In genomic region chr14:81516941-81517797, GRCh38 we compare ENCODE assay signal across 10 cellular contexts. TPM values are rescaled to one million over a fixed set of nuclear protein-coding genes. Genes with fewer than 3 reads are reported as not detected.
DNase-seq lines count a peak whose midpoint lies in the region; ATAC-seq, FAIRE-seq and TF ChIP-seq lines count a peak whose summit lies in the region.
"Had no signal": no experiment of that assay in that cellular context is flagged by ENCODE, and none has a peak within 500 bp of the region (broad histone marks: within the 10 kb centered on the region; RNA-seq: fewer than 3 reads in every experiment).

No MANE protein-coding gene starts in this region.

- ATAC-seq in GM18868 (IDR thresholded peaks at IDR 0.05; ENCODE audit: unreplicated experiment), result no peak

- H3K56ac ChIP-seq in H1 (replicated peaks; ENCODE audit: insufficient read length, low read depth, low read length), result no peak overlapping the region

- no peaks in the 10 kb centered on the region for H3K9me3 ChIP-seq in H1 (ENCODE audit: insufficient read depth in 2 of 2, low read depth in 1 of 2, low read length in 1 of 2)
- H3K9me3 ChIP-seq in liver (ENCODE audit: control insufficient read depth in 4 of 4, low read length in 3 of 4), result no peaks in the 10 kb centered on the region
- no peaks in the 10 kb centered on the region for H3K9me3 ChIP-seq in smooth muscle cell (replicated peaks; ENCODE audit: low read depth)
- H3K9me3 ChIP-seq in effector memory CD4-positive, alpha-beta T cell (ENCODE audit: control insufficient read depth, low read length), result no peaks in the 10 kb centered on the region

- H3K23ac ChIP-seq in H1 (ENCODE audit: insufficient read length), result no peak overlapping the region

- POLR2A ChIA-PET in H1 (lab: Charles Lee; ENCODE audit: partially characterized antibody), result interaction anchor here (0.7 to 1.1 kb wide), 2 partner anchors 1025 to 1563 kb away, joined by 3 to 4 read pairs; no protein-coding TSS in a partner anchor

- no peak overlapping the region for H3K4ac ChIP-seq in H1 (replicated peaks; ENCODE audit: insufficient read length, low read depth, low read length)

- H2BK12ac ChIP-seq in H1 (ENCODE audit: low read depth, low read length), result no peak overlapping the region

- H4K20me1 ChIP-seq in H1 (replicated peaks in 1 of 2; ENCODE audit: control insufficient read depth in 1 of 2, insufficient read depth in 2 of 2, low read length in 2 of 2), result no peaks in the 10 kb centered on the region
- peaks cover 21% of the 10 kb centered on the region for H4K20me1 ChIP-seq in smooth muscle cell (ENCODE audit: low read depth)

- H3F3A ChIP-seq in smooth muscle cell (ENCODE audit: low read depth), result no peaks in the 10 kb centered on the region

- H2BK5ac ChIP-seq in H1 (ENCODE audit: low read depth, low read length), result no peak overlapping the region

- H4K8ac ChIP-seq in H1 (ENCODE audit: extremely low read depth, insufficient read depth, low read length), result no peak overlapping the region

- H3K4me3 ChIP-seq in HL-60 (replicated peaks; ENCODE audit: insufficient read depth, low read length) (no peak overlapping the region), H1 (ENCODE audit: extremely low read depth in 1 of 4, insufficient read depth in 2 of 4, low read depth in 3 of 4, low read length in 4 of 4) (no peak overlapping the region), liver (ENCODE audit: low read depth in 1 of 3, low read length in 3 of 3) (peak overlapping the region in 1 of 3 donors; percentile 15), smooth muscle cell (no peak overlapping the region)
- no peak overlapping the region for H3K4me3 ChIP-seq in effector memory CD4-positive, alpha-beta T cell (ENCODE audit: insufficient read depth, low read depth, low read length, poor library complexity, severe bottlenecking)

- H3K27ac ChIP-seq in HL-60 (replicated peaks), result 0 out of 2 replicates have a peak overlapping the region, but pooled peaks have one; percentile 1
- H3K27ac ChIP-seq in H1 (ENCODE audit: low read depth, low read length), result no peak overlapping the region; the same call in 1 of the 2 replicates
- H3K27ac ChIP-seq in liver (ENCODE audit: low read depth in 1 of 2, low read length in 2 of 2), result peak overlapping the region; percentile 77 to 86
- peak overlapping the region; percentile 20 for H3K27ac ChIP-seq in smooth muscle cell (ENCODE audit: low read depth)
- H3K27ac ChIP-seq in effector memory CD4-positive, alpha-beta T cell (ENCODE audit: insufficient read depth, low read length, poor library complexity, severe bottlenecking), result no peak overlapping the region

- no peak for FAIRE-seq in H1 (lab: Jason Lieb, UNC)
- FAIRE-seq in GM12891 (lab: Jason Lieb, UNC), result no peak

- no peak overlapping the region for H4K5ac ChIP-seq in H1 (ENCODE audit: insufficient read length, low read depth, low read length)

- H3K4me1 ChIP-seq in H1 (replicated peaks in 1 of 4; ENCODE audit: control insufficient read depth in 3 of 4, insufficient read depth in 4 of 4, low read length in 3 of 4) (peaks cover 0 to 2% (median 0%) of the 10 kb centered on the region in 4 experiments; a peak in 1 of 7 replicates), liver (ENCODE audit: control insufficient read depth in 4 of 4, insufficient read depth in 4 of 4, low read length in 3 of 4) (peaks cover 23 to 55% (median 37%) of the 10 kb centered on the region in 4 donors), smooth muscle cell (ENCODE audit: low read depth) (peaks cover 11% of the 10 kb centered on the region)
- H3K4me1 ChIP-seq in effector memory CD4-positive, alpha-beta T cell (ENCODE audit: control insufficient read depth, insufficient read depth, low read length, poor library complexity, severe bottlenecking), result peaks cover 11% of the 10 kb centered on the region

- H2BK120ac ChIP-seq in H1 (replicated peaks; ENCODE audit: low read depth, low read length), result no peak overlapping the region

- no peak for TF ChIP-seq RAD21 in H1 (IDR thresholded peaks at IDR 0.05 in 1 of 2, conservative IDR thresholded peaks at IDR 0.05 in 1 of 2; ENCODE audit: low read depth in 2 of 2, low read length in 2 of 2)
- peak; percentile 35 to 53 for TF ChIP-seq RAD21 in liver (IDR thresholded peaks at IDR 0.05)

- H3K14ac ChIP-seq in H1 (ENCODE audit: insufficient read length), result no peak overlapping the region

- H4K91ac ChIP-seq in H1 (replicated peaks; ENCODE audit: insufficient read length, low read length), result no peak overlapping the region

- H2BK15ac ChIP-seq in H1 (ENCODE audit: low read length), result no peak overlapping the region

- no peaks in the 10 kb centered on the region for H3K79me1 ChIP-seq in H1 (ENCODE audit: low read depth, low read length)

- H3K36me3 ChIP-seq in H1 (ENCODE audit: control insufficient read depth in 2 of 4, insufficient read depth in 4 of 4, low read length in 3 of 4) (no peaks in the 10 kb centered on the region; a peak in 3 of 8 replicates), liver (ENCODE audit: control insufficient read depth in 4 of 4, insufficient read depth in 3 of 4, low read depth in 1 of 4, low read length in 3 of 4) (peaks cover 0 to 17% (median 4%) of the 10 kb centered on the region in 4 donors), smooth muscle cell (ENCODE audit: low read depth) (no peaks in the 10 kb centered on the region)
- H3K36me3 ChIP-seq in effector memory CD4-positive, alpha-beta T cell (ENCODE audit: control insufficient read depth, insufficient read depth, low read length), result peaks cover 11% of the 10 kb centered on the region

- 64% methylated on average over 2 of the region's 2 CpGs; no CpG with 5 or more reads in 1 of the 2 experiments for WGBS in H1 (ENCODE audit: extremely low coverage in 1 of 2, insufficient coverage in 1 of 2, insufficient read length in 1 of 2, insufficient replicate concordance in 2 of 2, low coverage in 1 of 2, low lambda C conversion rate in 2 of 2, missing lambda C conversion rate in 1 of 2), 2 experiments
- WGBS in liver, result 22% methylated on average over 2 of the region's 2 CpGs
- 46% methylated on average over 2 of the region's 2 CpGs for WGBS in smooth muscle cell (ENCODE audit: low lambda C conversion rate)

- no peak for DNase-seq in HL-60 (ENCODE audit: low read depth in 1 of 2, low spot score in 1 of 2)
- no peak for DNase-seq in H1 (ENCODE audit: low read depth in 1 of 2, low spot score in 2 of 2)
- DNase-seq in smooth muscle cell (lab: John Stamatoyannopoulos, UW; ENCODE audit: unreplicated experiment), result no peak
- DNase-seq in effector memory CD4-positive, alpha-beta T cell, result no peak
- DNase-seq in GM12891 (ENCODE audit: insufficient read length, low spot score), result no peak
- no peak for DNase-seq in GM10266 (ENCODE audit: extremely low spot score)
- DNase-seq: activated naive CD8-positive, alpha-beta T cell treated with anti-CD3 and anti-CD28 coated beads, Interleukin-2, amount 10 ng/mL, durations not matched to agents 7 days and 5 days; NCI-H526 treated with DMSO at 0.1 percent for 48 hours had no signal

- no peak overlapping the region for H3K18ac ChIP-seq in H1 (ENCODE audit: extremely low read depth, low read length)

- H3K9ac ChIP-seq in H1 (replicated peaks in 1 of 4; ENCODE audit: extremely low read depth in 1 of 4, low read depth in 3 of 4, low read length in 3 of 4), result peak overlapping the region in 1 of 4 experiments; percentile 34; a peak in 2 of 7 replicates
- peak overlapping the region; percentile 59 to 83 for H3K9ac ChIP-seq in liver (ENCODE audit: low read depth in 1 of 2, low read length in 2 of 2)
- H3K9ac ChIP-seq in smooth muscle cell (ENCODE audit: low read depth), result peak overlapping the region; percentile 35

- no peak for TF ChIP-seq POLR2A in H1 (IDR thresholded peaks at IDR 0.05; ENCODE audit: control extremely low read depth in 1 of 2, low read depth in 2 of 2, low read length in 2 of 2)
- TF ChIP-seq POLR2A in GM12891 (IDR thresholded peaks at IDR 0.05; ENCODE audit: low read depth, low read length), result no peak

- H2BK20ac ChIP-seq in H1 (ENCODE audit: low read length), result no peak overlapping the region

- no peak overlapping the region for H2AFZ ChIP-seq in H1 (ENCODE audit: low read length)
- H2AFZ ChIP-seq in smooth muscle cell (ENCODE audit: low read depth), result no peak overlapping the region

- no peak overlapping the region for H3K4me2 ChIP-seq in H1 (ENCODE audit: insufficient read depth in 1 of 2, low read depth in 2 of 2, low read length in 2 of 2)
- H3K4me2 ChIP-seq in smooth muscle cell, result peak overlapping the region; percentile 47

- CTCF ChIA-PET in H1 (lab: Charles Lee; ENCODE audit: partially characterized antibody), result interaction anchor here (0.9 to 1.6 kb wide), 2 partner anchors 14 to 49 kb away, joined by 4 to 5 read pairs; no protein-coding TSS in a partner anchor

- H3K79me2 ChIP-seq in H1 (ENCODE audit: control insufficient read depth in 1 of 2, insufficient read depth in 2 of 2, low read length in 2 of 2) (no peaks in the 10 kb centered on the region), smooth muscle cell (ENCODE audit: low read depth) (peaks cover 12% of the 10 kb centered on the region)

- no peaks in the 10 kb centered on the region for H3K23me2 ChIP-seq in H1 (ENCODE audit: low read depth, low read length)

- TF ChIP-seq EP300 in H1 (IDR thresholded peaks at IDR 0.05; ENCODE audit: borderline replicate concordance in 1 of 2, low read depth in 2 of 2, low read length in 2 of 2), result no peak

- TF ChIP-seq CTCF in HL-60 (IDR thresholded peaks at IDR 0.05; ENCODE audit: insufficient read depth, low read length) (no peak), H1 (IDR thresholded peaks at IDR 0.05; ENCODE audit: control extremely low read depth in 1 of 3, insufficient read depth in 1 of 3, low read depth in 1 of 3, low read length in 3 of 3) (no peak), liver (IDR thresholded peaks at IDR 0.05; ENCODE audit: low read depth, low read length, missing input control) (no peak), smooth muscle cell (IDR thresholded peaks at IDR 0.05; ENCODE audit: borderline replicate concordance, insufficient read depth, poor library complexity, severe bottlenecking) (no peak), GM10266 (IDR thresholded peaks at IDR 0.05; ENCODE audit: control insufficient read depth, insufficient read depth, low read depth, missing control alignments) (no peak)

- H3K27me3 ChIP-seq in HL-60 (ENCODE audit: insufficient read depth, poor library complexity, severe bottlenecking), result no peaks in the 10 kb centered on the region
- no peaks in the 10 kb centered on the region for H3K27me3 ChIP-seq in H1 (replicated peaks in 1 of 4; ENCODE audit: control insufficient read depth in 3 of 4, extremely low read depth in 1 of 4, insufficient read depth in 3 of 4, low read length in 3 of 4)
- no peaks in the 10 kb centered on the region for H3K27me3 ChIP-seq in liver (ENCODE audit: control insufficient read depth in 4 of 4, insufficient read depth in 4 of 4, low read length in 3 of 4)
- no peaks in the 10 kb centered on the region for H3K27me3 ChIP-seq in smooth muscle cell (ENCODE audit: low read depth)
- no peaks in the 10 kb centered on the region for H3K27me3 ChIP-seq in effector memory CD4-positive, alpha-beta T cell (replicated peaks; ENCODE audit: control insufficient read depth, insufficient read depth, low read length, poor library complexity, severe bottlenecking)

- H2AK5ac ChIP-seq in H1 (ENCODE audit: low read depth, low read length), result no peak overlapping the region

RNA-seq across cellular contexts. Expression of gene SEL1L, which starts 16.5 kb away (rescaled TPM):
- 34.9 and 35.5 TPM in 2 replicates for total RNA-seq in H1 (2021; fragmentation: NEBNext Ultra II Directional; extraction: Animal tissue kit (Norgen Biotek cat#: 25700))
- polyA plus RNA-seq in H1 (2011; rRNA removed) (3.5 and 4.3 TPM in 2 replicates), liver (10 to 100 TPM; 40.7 to 46.3 TPM), smooth muscle cell (35.2 and 36.8 TPM in 2 replicates)
- 5.0 TPM for polyA plus RNA-seq in H1 (2011; cell fraction: cytosol; rRNA removed)
- 10.6 TPM for polyA plus RNA-seq in H1 (2011; cell fraction: nucleus; rRNA removed)
- 7.6 to 12.7 TPM (median 10.0 TPM) in 4 replicates for polyA plus RNA-seq in H1 (2012, experiment 1 of 2)
- 0.54 TPM for polyA plus RNA-seq in H1 (2012, experiment 2 of 2)
- polyA plus RNA-seq in H1 (2013, experiment 1 of 2), result 20.7 TPM
- 19.5 TPM for polyA plus RNA-seq in H1 (2013, experiment 2 of 2)
- 19.3 and 21.3 TPM in 2 replicates for polyA minus RNA-seq in H1 (2011; rRNA and poly(A)+ RNA removed)
- 6.5 TPM for polyA minus RNA-seq in H1 (2011; cell fraction: cytosol; rRNA and poly(A)+ RNA removed)
- 26.6 TPM for polyA minus RNA-seq in H1 (2011; cell fraction: nucleus; rRNA and poly(A)+ RNA removed)
- total RNA-seq in liver (100 to 1,000 TPM in 1 of 2 donors, 10 to 100 TPM in 1; 44.9 to 117 TPM), smooth muscle cell (78.0 and 78.8 TPM in 2 replicates)
- 13.9 TPM for polyA plus RNA-seq in GM12891 (2012; ENCODE audit: low read depth, missing spikeins)

Comparison
In these comparisons a context has a peak if more than half of its experiments do, and no peak if none do; other contexts are left out.
1. H3K27ac ChIP-seq: peak in HL-60 (single experiment), liver (2 of 2) and smooth muscle cell (single experiment); none in H1 (single experiment) and effector memory CD4-positive, alpha-beta T cell (single experiment).